1 cellular context compared by ENCODE assay signal in the genomic region with DNA sequence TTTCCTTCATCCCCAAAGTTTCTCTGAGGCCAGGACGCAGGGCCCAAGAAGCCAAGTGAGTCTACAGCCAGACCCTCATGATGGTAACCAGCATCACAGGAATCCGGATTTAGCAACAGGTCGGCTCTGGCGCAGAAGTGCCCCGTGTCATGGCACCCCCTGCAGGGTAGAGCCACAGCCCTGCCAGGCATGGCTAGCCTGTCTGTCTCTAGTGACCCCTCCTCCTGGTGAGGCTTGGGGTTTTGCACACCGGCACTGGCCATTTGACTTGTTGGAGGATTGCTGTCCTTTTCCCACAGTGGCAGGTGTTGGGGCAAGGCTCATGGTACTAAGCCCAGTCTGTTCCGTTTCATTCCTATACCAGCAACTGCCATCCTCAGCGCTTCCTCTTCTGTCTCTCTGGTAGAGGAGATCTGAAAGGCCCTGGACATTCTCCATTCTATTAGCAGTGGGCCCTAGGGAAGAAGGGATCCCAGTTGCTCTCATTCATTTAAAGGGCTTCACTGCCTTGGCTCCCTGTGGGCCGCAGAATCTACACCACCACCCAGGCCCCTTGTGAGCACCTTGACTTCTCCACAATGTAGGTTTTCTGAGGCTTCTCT.
TF ChIP-seq lines count a peak whose summit lies in the region.

No MANE protein-coding gene starts in this region.

TF ChIP-seq in WTC11, 78 proteins besides CTCF, POLR2A, EP300 and RAD21:
- TF ChIP-seq, protein P1, sequence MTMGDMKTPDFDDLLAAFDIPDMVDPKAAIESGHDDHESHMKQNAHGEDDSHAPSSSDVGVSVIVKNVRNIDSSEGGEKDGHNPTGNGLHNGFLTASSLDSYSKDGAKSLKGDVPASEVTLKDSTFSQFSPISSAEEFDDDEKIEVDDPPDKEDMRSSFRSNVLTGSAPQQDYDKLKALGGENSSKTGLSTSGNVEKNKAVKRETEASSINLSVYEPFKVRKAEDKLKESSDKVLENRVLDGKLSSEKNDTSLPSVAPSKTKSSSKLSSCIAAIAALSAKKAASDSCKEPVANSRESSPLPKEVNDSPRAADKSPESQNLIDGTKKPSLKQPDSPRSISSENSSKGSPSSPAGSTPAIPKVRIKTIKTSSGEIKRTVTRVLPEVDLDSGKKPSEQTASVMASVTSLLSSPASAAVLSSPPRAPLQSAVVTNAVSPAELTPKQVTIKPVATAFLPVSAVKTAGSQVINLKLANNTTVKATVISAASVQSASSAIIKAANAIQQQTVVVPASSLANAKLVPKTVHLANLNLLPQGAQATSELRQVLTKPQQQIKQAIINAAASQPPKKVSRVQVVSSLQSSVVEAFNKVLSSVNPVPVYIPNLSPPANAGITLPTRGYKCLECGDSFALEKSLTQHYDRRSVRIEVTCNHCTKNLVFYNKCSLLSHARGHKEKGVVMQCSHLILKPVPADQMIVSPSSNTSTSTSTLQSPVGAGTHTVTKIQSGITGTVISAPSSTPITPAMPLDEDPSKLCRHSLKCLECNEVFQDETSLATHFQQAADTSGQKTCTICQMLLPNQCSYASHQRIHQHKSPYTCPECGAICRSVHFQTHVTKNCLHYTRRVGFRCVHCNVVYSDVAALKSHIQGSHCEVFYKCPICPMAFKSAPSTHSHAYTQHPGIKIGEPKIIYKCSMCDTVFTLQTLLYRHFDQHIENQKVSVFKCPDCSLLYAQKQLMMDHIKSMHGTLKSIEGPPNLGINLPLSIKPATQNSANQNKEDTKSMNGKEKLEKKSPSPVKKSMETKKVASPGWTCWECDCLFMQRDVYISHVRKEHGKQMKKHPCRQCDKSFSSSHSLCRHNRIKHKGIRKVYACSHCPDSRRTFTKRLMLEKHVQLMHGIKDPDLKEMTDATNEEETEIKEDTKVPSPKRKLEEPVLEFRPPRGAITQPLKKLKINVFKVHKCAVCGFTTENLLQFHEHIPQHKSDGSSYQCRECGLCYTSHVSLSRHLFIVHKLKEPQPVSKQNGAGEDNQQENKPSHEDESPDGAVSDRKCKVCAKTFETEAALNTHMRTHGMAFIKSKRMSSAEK (CRISPR knock-in tag; IDR thresholded peaks at IDR 0.05; ENCODE audit: borderline replicate concordance) = no peak
- no peak for TF ChIP-seq ZNF263 (CRISPR knock-in tag; IDR thresholded peaks at IDR 0.05; ENCODE audit: low read depth)
- no peak for TF ChIP-seq FOXP1 (CRISPR knock-in tag; IDR thresholded peaks at IDR 0.05; ENCODE audit: borderline replicate concordance)
